In genomic region chr6:43883698-43884659, GRCh38 we compare ENCODE assay signal across 12 cellular contexts.
A peak's percentile ranks its signal among the peaks of the same experiment; 100 is the strongest.
DNase-seq lines count a peak whose midpoint lies in the region; ATAC-seq and TF ChIP-seq lines count a peak whose summit lies in the region.
"Had no signal": no experiment of that assay in that cellular context is flagged by ENCODE, and none has a peak within 500 bp of the region (broad histone marks: within the 10 kb centered on the region; RNA-seq: fewer than 3 reads in every experiment).

No MANE protein-coding gene starts in this region.

- H3K9me3 Mint-ChIP-seq in IgD-negative memory B cell = peaks cover 0 to 3% (median 0%) of the 10 kb centered on the region in 3 donors
- peaks cover 0 to 4% (median 0%) of the 10 kb centered on the region in 9 donors for H3K9me3 Mint-ChIP-seq in naive thymus-derived CD8-positive, alpha-beta T cell
- H3K9me3 Mint-ChIP-seq: activated T-cell treated with anti-CD3 and anti-CD28 coated beads, Interleukin-2, amount 50 U/mL, for 24 hours had no signal

- H3K27ac Mint-ChIP-seq in IgD-negative memory B cell = peak overlapping the region in 2 of 3 donors; percentile 68 to 84
- no peak overlapping the region for H3K27ac Mint-ChIP-seq in naive thymus-derived CD8-positive, alpha-beta T cell
- H3K27ac Mint-ChIP-seq: activated T-cell treated with anti-CD3 and anti-CD28 coated beads, Interleukin-2, amount 50 U/mL, for 24 hours had no signal

- no peak overlapping the region for H3K4me3 ChIP-seq in right cardiac atrium (ENCODE audit: low read length)
- no peak overlapping the region for H3K4me3 ChIP-seq in body of pancreas
- H3K4me3 ChIP-seq: right atrium auricular region had no signal

- TF ChIP-seq POLR2A in body of pancreas (IDR thresholded peaks at IDR 0.05) = no peak

- H3K4me1 Mint-ChIP-seq in IgD-negative memory B cell = peaks cover 0 to 3% (median 2%) of the 10 kb centered on the region in 3 donors
- peaks cover 0 to 3% (median 0%) of the 10 kb centered on the region in 4 donors for H3K4me1 Mint-ChIP-seq in naive thymus-derived CD8-positive, alpha-beta T cell

- no peaks in the 10 kb centered on the region for H3K4me1 ChIP-seq in right cardiac atrium (ENCODE audit: control insufficient read depth, insufficient read depth, low read length)
- H3K4me1 ChIP-seq in body of pancreas = peaks cover 28% of the 10 kb centered on the region

- peaks cover 1% of the 10 kb centered on the region for H3K27me3 Mint-ChIP-seq in IgD-negative memory B cell
- H3K27me3 Mint-ChIP-seq in naive thymus-derived CD8-positive, alpha-beta T cell = peaks cover 2 to 22% (median 10%) of the 10 kb centered on the region in 5 donors

- H3K27me3 ChIP-seq in right cardiac atrium (ENCODE audit: control insufficient read depth, insufficient read depth) (no peaks in the 10 kb centered on the region), body of pancreas (no peaks in the 10 kb centered on the region)
- H3K27me3 ChIP-seq: right atrium auricular region had no signal

- POLR2A ChIA-PET in naive thymus-derived CD8-positive, alpha-beta T cell (lab: Charles Lee) = no interaction called here

- no peak overlapping the region for H3K4me3 Mint-ChIP-seq in IgD-negative memory B cell
- no peak overlapping the region for H3K4me3 Mint-ChIP-seq in naive thymus-derived CD8-positive, alpha-beta T cell
- H3K4me3 Mint-ChIP-seq: activated T-cell treated with anti-CD3 and anti-CD28 coated beads, Interleukin-2, amount 50 U/mL, for 24 hours had no signal

- no peaks in the 10 kb centered on the region for H3K36me3 Mint-ChIP-seq in IgD-negative memory B cell
- no peaks in the 10 kb centered on the region for H3K36me3 Mint-ChIP-seq in naive thymus-derived CD8-positive, alpha-beta T cell

- intact Hi-C loops in left ventricle myocardium superior (cut with micrococcal nuclease) = loop anchor here (10.0 kb wide), 1 partner anchor 741 kb away; no protein-coding TSS in a partner anchor
- intact Hi-C loops in right cardiac atrium (cut with DNase I) = no loop called here
- intact Hi-C loops in body of pancreas (cut with DNase I) = no loop called here

- 66% methylated on average over 11 of the region's 11 CpGs for WGBS in right cardiac atrium
- 48 to 55% methylated on average over 6 to 11 of the region's 11 CpGs for WGBS in body of pancreas, 2 donors

- H3K9me3 ChIP-seq in right cardiac atrium (ENCODE audit: control insufficient read depth, low read length) = no peaks in the 10 kb centered on the region
- no peaks in the 10 kb centered on the region for H3K9me3 ChIP-seq in body of pancreas
- H3K9me3 ChIP-seq: right atrium auricular region had no signal

- no peak for DNase-seq in left ventricle myocardium superior
- DNase-seq in right cardiac atrium = no peak
- peak; percentile 52 to 81 (median 72) for DNase-seq in body of pancreas
- DNase-seq in NCI-H1930 (lab: John Stamatoyannopoulos, UW) = no peak
- DNase-seq in DMS153 treated with DMSO at 0.1 percent for 48 hours (lab: John Stamatoyannopoulos, UW; ENCODE audit: unreplicated experiment) = no peak
- DNase-seq in naive thymus-derived CD8-positive, alpha-beta T cell = no peak
- DNase-seq in HuH-7 (ENCODE audit: low spot score) = no peak
- DNase-seq: activated T-cell treated with anti-CD3 and anti-CD28 coated beads, Interleukin-2, amount 50 U/mL, for 24 hours; GDM1 had no signal

- ATAC-seq in left ventricle myocardium superior = peak; percentile 28
- ATAC-seq in right cardiac atrium = no peak
- ATAC-seq in body of pancreas = peak; percentile 68
- no peak for ATAC-seq in naive thymus-derived CD8-positive, alpha-beta T cell
- ATAC-seq: HCT116 had no signal

- H3K27ac ChIP-seq in right cardiac atrium (ENCODE audit: low read length) (no peak overlapping the region), body of pancreas (peak overlapping the region in 3 of 4 donors; percentile 18 to 54 (median 41))
- H3K27ac ChIP-seq: right atrium auricular region had no signal

- peak in 1 of 7 experiments; percentile 14 for TF ChIP-seq CTCF in body of pancreas (IDR thresholded peaks at IDR 0.05)

- no peaks in the 10 kb centered on the region for H3K36me3 ChIP-seq in body of pancreas (replicated peaks in 1 of 2; ENCODE audit: insufficient read depth in 1 of 2, low read depth in 2 of 2)
- H3K36me3 ChIP-seq: right atrium auricular region had no signal

Comparison
In these comparisons a context has a peak if more than half of its experiments do, and no peak if none do; other contexts are left out.
1. ATAC-seq: peak in left ventricle myocardium superior (single experiment) and body of pancreas (single experiment); none in right cardiac atrium (0 of 2) and naive thymus-derived CD8-positive, alpha-beta T cell (0 of 2).
2. DNase-seq: peak in body of pancreas (4 of 4); none in left ventricle myocardium superior (single experiment), right cardiac atrium (0 of 3), NCI-H1930 (0 of 2), DMS153 treated with DMSO at 0.1 percent for 48 hours (single experiment), naive thymus-derived CD8-positive, alpha-beta T cell (0 of 10) and HuH-7 (single experiment).
3. H3K27ac Mint-ChIP-seq: peak in IgD-negative memory B cell (2 of 3); none in naive thymus-derived CD8-positive, alpha-beta T cell (0 of 10).